In the genomic region with DNA sequence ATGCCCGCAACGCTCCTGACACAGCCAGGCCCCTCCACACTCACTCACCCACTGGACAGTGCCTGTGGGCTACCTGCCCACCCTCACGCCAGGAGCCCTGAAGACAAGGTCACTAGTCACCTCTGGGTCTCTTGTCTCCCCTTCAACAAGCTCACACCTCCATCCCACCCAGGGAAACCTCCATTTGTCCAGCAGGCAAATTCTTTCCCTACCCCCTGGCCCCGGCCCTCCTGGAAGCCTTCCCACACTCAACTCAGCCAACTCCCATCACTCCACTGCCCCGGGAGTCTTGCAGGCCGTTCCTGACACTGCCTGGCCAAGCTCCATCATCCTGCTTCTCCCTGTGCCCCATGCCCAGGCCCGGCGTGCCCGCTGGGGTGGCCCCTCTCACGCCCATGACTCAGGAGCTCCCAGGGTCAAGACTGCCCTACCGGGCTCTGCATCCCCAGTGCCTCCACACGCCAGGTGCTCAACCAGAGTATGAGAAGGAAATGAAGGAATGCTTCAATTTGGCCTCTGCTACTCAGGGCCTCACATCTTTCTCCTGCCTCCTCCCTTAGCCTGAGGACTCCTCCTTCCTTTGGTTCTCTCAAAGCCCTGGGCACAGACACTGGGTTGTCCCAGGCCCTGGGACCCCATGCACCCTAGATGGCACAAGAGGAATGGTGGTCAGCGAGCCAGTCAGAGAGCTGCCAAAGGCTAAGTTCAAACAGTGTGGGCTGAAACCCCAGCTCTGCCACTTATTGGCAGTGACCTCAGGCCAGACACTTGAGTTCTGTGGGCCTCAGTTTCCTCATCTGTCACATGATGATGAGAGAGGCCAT, we compare ENCODE assay signal across 14 cellular contexts.
"Had no signal": no experiment of that assay in that cellular context is flagged by ENCODE, and none has a peak within 500 bp of the region (broad histone marks: within the 10 kb centered on the region; RNA-seq: fewer than 3 reads in every experiment).

No MANE protein-coding gene starts in this region.

- H3K36me3 Mint-ChIP-seq: activated naive CD8-positive, alpha-beta T cell had no signal

- ATAC-seq: effector memory CD8-positive, alpha-beta T cell; left colon; naive thymus-derived CD8-positive, alpha-beta T cell; right lobe of liver had no signal

- H3K27me3 ChIP-seq: right lobe of liver, thyroid gland had no signal

- H3K4me1 Mint-ChIP-seq: activated CD4-positive, alpha-beta T cell treated with anti-CD3 and anti-CD28 coated beads, Interleukin-2, amount 10 ng/mL, durations not matched to agents 7 days and 5 days; brain had no signal

- H3K4me3 ChIP-seq: right lobe of liver, thyroid gland had no signal

- H3K4me3 Mint-ChIP-seq: activated CD4-positive, alpha-beta T cell treated with anti-CD3 and anti-CD28 coated beads, Interleukin-2, amount 10 ng/mL, durations not matched to agents 7 days and 5 days; activated naive CD8-positive, alpha-beta T cell; activated T-cell treated with anti-CD3 and anti-CD28 coated beads, Interleukin-2, amount 50 U/mL, for 24 hours; brain; dendritic cell treated with granulocyte-macrophage colony-stimulating factor and Interleukin-4, amounts not matched to agents 40 ng/mL and 50 ng/mL, for 4 days; effector memory CD8-positive, alpha-beta T cell; naive thymus-derived CD8-positive, alpha-beta T cell had no signal

- H3K9me3 Mint-ChIP-seq: activated CD4-positive, alpha-beta T cell treated with anti-CD3 and anti-CD28 coated beads, Interleukin-2, amount 10 ng/mL, durations not matched to agents 7 days and 5 days; dendritic cell treated with granulocyte-macrophage colony-stimulating factor and Interleukin-4, amounts not matched to agents 40 ng/mL and 50 ng/mL, for 4 days had no signal

- H3K36me3 ChIP-seq: right lobe of liver, thyroid gland had no signal

- H3K9me3 ChIP-seq: right lobe of liver, thyroid gland had no signal

- H3K27ac ChIP-seq: right lobe of liver, thyroid gland had no signal

- H3K4me1 ChIP-seq: right lobe of liver, thyroid gland had no signal

- H3K27me3 Mint-ChIP-seq: activated CD4-positive, alpha-beta T cell treated with anti-CD3 and anti-CD28 coated beads, Interleukin-2, amount 10 ng/mL, durations not matched to agents 7 days and 5 days; activated naive CD8-positive, alpha-beta T cell; brain; progenitor cell of endocrine pancreas had no signal

- H3K27ac Mint-ChIP-seq: activated CD4-positive, alpha-beta T cell treated with anti-CD3 and anti-CD28 coated beads, Interleukin-2, amount 10 ng/mL, durations not matched to agents 7 days and 5 days; activated naive CD8-positive, alpha-beta T cell; activated T-cell treated with anti-CD3 and anti-CD28 coated beads, Interleukin-2, amount 50 U/mL, for 24 hours; brain; dendritic cell treated with granulocyte-macrophage colony-stimulating factor and Interleukin-4, amounts not matched to agents 40 ng/mL and 50 ng/mL, for 4 days; effector memory CD8-positive, alpha-beta T cell; naive thymus-derived CD8-positive, alpha-beta T cell; progenitor cell of endocrine pancreas had no signal

- DNase-seq: activated CD4-positive, alpha-beta T cell treated with anti-CD3 and anti-CD28 coated beads, Interleukin-2, amount 10 ng/mL, durations not matched to agents 7 days and 5 days; activated T-cell treated with anti-CD3 and anti-CD28 coated beads, Interleukin-2, amount 50 U/mL, for 24 hours; amygdala; cerebellar nuclear complex; effector memory CD8-positive, alpha-beta T cell; foreskin melanocyte; left colon; naive thymus-derived CD8-positive, alpha-beta T cell; thyroid gland had no signal
